Comparison of ENCODE assay signal across 8 cellular contexts in the genomic region with DNA sequence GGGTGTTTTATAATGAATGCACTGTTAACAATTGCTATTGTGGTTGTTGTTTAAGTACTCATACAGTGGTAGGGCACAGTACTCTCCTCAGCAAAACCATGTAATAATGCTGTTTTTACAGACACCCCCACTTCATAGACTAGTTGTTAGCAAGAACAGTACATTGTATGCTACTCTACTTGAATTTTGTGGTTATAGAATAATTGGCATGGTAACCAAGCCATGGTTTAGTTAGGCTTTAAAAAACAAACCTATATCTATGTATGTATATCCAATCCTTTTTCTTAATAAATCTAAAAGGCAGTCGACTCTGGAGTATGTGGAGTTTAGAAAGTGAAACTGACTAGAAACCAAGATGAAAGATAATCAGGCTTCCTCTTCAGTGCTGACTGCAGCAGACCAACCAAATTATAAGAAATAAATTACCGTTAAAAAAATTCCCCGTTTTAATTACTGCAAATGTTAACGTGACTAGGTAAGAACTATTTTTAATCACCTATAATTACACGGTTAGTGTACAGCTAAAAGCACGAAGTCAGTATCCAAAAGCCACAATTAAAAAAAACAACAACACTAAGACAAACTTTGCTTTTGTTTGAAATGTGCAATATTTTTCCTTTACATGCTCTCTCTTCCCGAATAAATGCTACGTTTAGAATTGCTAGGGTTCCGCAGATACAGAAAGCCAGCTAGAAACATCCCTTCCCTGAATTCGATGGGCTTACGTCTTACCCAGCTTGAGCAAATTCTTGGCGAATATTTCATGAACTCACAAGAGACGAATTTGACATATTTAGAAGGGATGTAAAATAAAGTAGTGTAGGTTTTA.
DNase-seq lines count a peak whose midpoint lies in the region; ATAC-seq lines count a peak whose summit lies in the region.

No MANE protein-coding gene starts in this region.

- H3K27ac Mint-ChIP-seq in activated CD4-positive, alpha-beta memory T cell treated with anti-CD3 and anti-CD28 coated beads for 36 hours = peak overlapping the region; percentile 77

- intact Hi-C loops in activated CD4-positive, alpha-beta memory T cell treated with anti-CD3 and anti-CD28 coated beads for 36 hours (cut with micrococcal nuclease) = loop anchor here (1.0 to 5.0 kb wide), 7 partner anchors 16 to 290 kb away; partner anchors contain the start of genes CEP68 and SERTAD2

- POLR2A ChIA-PET in activated CD4-positive, alpha-beta memory T cell treated with anti-CD3 and anti-CD28 coated beads for 36 hours (lab: Charles Lee) = interaction anchor here (0.7 to 1.7 kb wide), 5 partner anchors 16 to 121 kb away, joined by 3 to 10 read pairs (median 5); partner anchors contain the start of gene SERTAD2

- no peaks in the 10 kb centered on the region for H3K9me3 Mint-ChIP-seq in activated CD4-positive, alpha-beta memory T cell treated with anti-CD3 and anti-CD28 coated beads for 36 hours

- peak; percentile 48 for DNase-seq in NCI-H2227 (lab: John Stamatoyannopoulos, UW; ENCODE audit: unreplicated experiment)
- DNase-seq in NCI-H2227 treated with DMSO at 0.1 percent for 48 hours (lab: John Stamatoyannopoulos, UW) = no peak
- no peak for DNase-seq in activated CD4-positive, alpha-beta memory T cell treated with anti-CD3 and anti-CD28 coated beads for 36 hours
- peak; percentile 60 for DNase-seq in globus pallidus (ENCODE audit: low spot score)
- peak; percentile 66 for DNase-seq in pons (ENCODE audit: low spot score)
- DNase-seq in GDM1 (lab: John Stamatoyannopoulos, UW) = no peak
- no peak for DNase-seq in NCI-H2081 treated with DMSO at 0.1 percent for 48 hours (lab: John Stamatoyannopoulos, UW)

- peak; percentile 36 for ATAC-seq in HG03439 (IDR thresholded peaks at IDR 0.05; ENCODE audit: unreplicated experiment)

- peaks cover 24% of the 10 kb centered on the region for H3K4me1 Mint-ChIP-seq in activated CD4-positive, alpha-beta memory T cell treated with anti-CD3 and anti-CD28 coated beads for 36 hours (ENCODE audit: low read depth)

- CTCF ChIA-PET in activated CD4-positive, alpha-beta memory T cell treated with anti-CD3 and anti-CD28 coated beads for 36 hours (lab: Charles Lee) = interaction anchor here (0.6 to 1.7 kb wide), 14 partner anchors 11 to 245 kb away, joined by 3 to 16 read pairs (median 4); partner anchors contain the start of gene SERTAD2

- H3K36me3 Mint-ChIP-seq in activated CD4-positive, alpha-beta memory T cell treated with anti-CD3 and anti-CD28 coated beads for 36 hours = no peaks in the 10 kb centered on the region

- H3K4me3 Mint-ChIP-seq in activated CD4-positive, alpha-beta memory T cell treated with anti-CD3 and anti-CD28 coated beads for 36 hours = peak overlapping the region; percentile 80

- no peaks in the 10 kb centered on the region for H3K27me3 Mint-ChIP-seq in activated CD4-positive, alpha-beta memory T cell treated with anti-CD3 and anti-CD28 coated beads for 36 hours

Comparison
In these comparisons a context has a peak if more than half of its experiments do, and no peak if none do; other contexts are left out.
1. DNase-seq: peak in NCI-H2227 (single experiment), globus pallidus (single experiment) and pons (single experiment); none in NCI-H2227 treated with DMSO at 0.1 percent for 48 hours (single experiment), activated CD4-positive, alpha-beta memory T cell treated with anti-CD3 and anti-CD28 coated beads for 36 hours (single experiment), GDM1 (single experiment) and NCI-H2081 treated with DMSO at 0.1 percent for 48 hours (single experiment).